ENCODE assay signal across 27 cellular contexts in genomic region chr22:49148895-49149418, GRCh38.
"Had no signal": no experiment of that assay in that cellular context is flagged by ENCODE, and none has a peak within 500 bp of the region (broad histone marks: within the 10 kb centered on the region; RNA-seq: fewer than 3 reads in every experiment).

No MANE protein-coding gene starts in this region.

- H3K4me3 ChIP-seq: breast epithelium, MG63, SJSA1 had no signal

- H3K27ac ChIP-seq: breast epithelium, KMS-11, SJSA1 had no signal

- H3K27me3 ChIP-seq: MG63, SJSA1 had no signal

- H3K9me3 ChIP-seq: breast epithelium, MG63 had no signal

- H3K4me2 ChIP-seq: KMS-11 had no signal

- H3K36me3 ChIP-seq: breast epithelium, MG63, SJSA1 had no signal

- ATAC-seq: activated CD8-positive, alpha-beta memory T cell treated with anti-CD3 and anti-CD28 coated beads, Interleukin-2, amount 10 ng/mL, durations not matched to agents 7 days and 5 days; PC-3; SK-N-SH treated with all-trans-retinoic acid at 6 μM for 48 hours; WTC11 had no signal

- DNase-seq: activated CD4-positive, alpha-beta T cell treated with anti-CD3 and anti-CD28 coated beads, Interleukin-2, amount 10 ng/mL, durations not matched to agents 24 days and 14 days; activated CD4-positive, alpha-beta T cell treated with anti-CD3 and anti-CD28 coated beads, Interleukin-2, amount 50 U/mL, for 48 hours; activated CD4-positive, CD25-positive, alpha-beta regulatory T cell treated with anti-CD3 and anti-CD28 coated beads, Interleukin-2, amount 50 U/mL, for 72 hours; activated CD8-positive, alpha-beta memory T cell treated with anti-CD3 and anti-CD28 coated beads, Interleukin-2, amount 10 ng/mL, durations not matched to agents 7 days and 5 days; activated effector memory CD4-positive, alpha-beta T cell treated with anti-CD3 and anti-CD28 coated beads, Interleukin-2, amount 50 U/mL, for 16 hours; activated naive CD4-positive, alpha-beta T cell treated with Interleukin-2 at 50 U/mL for 16 hours; activated naive CD8-positive, alpha-beta T cell treated with anti-CD3 and anti-CD28 coated beads, Interleukin-2, amount 10 ng/mL, durations not matched to agents 7 days and 5 days; activated T-cell treated with anti-CD3 and anti-CD28 coated beads, Interleukin-2, amount 50 U/mL, for 24 hours; aorta; caudate nucleus; MG63; MV-4-11; NCI-H1092 treated with DMSO at 0.1 percent for 48 hours; NCI-H1436 treated with DMSO at 0.1 percent for 48 hours; NCI-H187; NCI-H2081 treated with DMSO at 0.1 percent for 48 hours; NCI-H2171; NCI-H226; NK-92 treated with Interleukin-12 subunit alpha and Interleukin-12 subunit beta, amount 100 ng/mL, for 24 hours; PC-3; SHP77 had no signal

- H3K4me1 Mint-ChIP-seq: activated CD4-positive, alpha-beta T cell treated with anti-CD3 and anti-CD28 coated beads, Interleukin-2, amount 10 ng/mL, durations not matched to agents 24 days and 14 days; activated CD8-positive, alpha-beta memory T cell treated with anti-CD3 and anti-CD28 coated beads, Interleukin-2, amount 10 ng/mL, durations not matched to agents 7 days and 5 days had no signal

- H3K27ac Mint-ChIP-seq: activated CD4-positive, alpha-beta T cell treated with anti-CD3 and anti-CD28 coated beads, Interleukin-2, amount 10 ng/mL, durations not matched to agents 24 days and 14 days; activated CD8-positive, alpha-beta memory T cell treated with anti-CD3 and anti-CD28 coated beads, Interleukin-2, amount 10 ng/mL, durations not matched to agents 7 days and 5 days; activated naive CD8-positive, alpha-beta T cell treated with anti-CD3 and anti-CD28 coated beads, Interleukin-2, amount 10 ng/mL, durations not matched to agents 7 days and 5 days; activated T-cell treated with anti-CD3 and anti-CD28 coated beads, Interleukin-2, amount 50 U/mL, for 24 hours; T-helper 1 cell treated with Interleukin-12 subunit alpha and Interleukin-12 subunit beta and Interleukin-4 antibody, amounts not matched to agents 30 μg/mL and 1 μg/mL, for 36 hours; WTC11 had no signal

- H3K9me3 Mint-ChIP-seq: activated CD4-positive, alpha-beta T cell treated with anti-CD3 and anti-CD28 coated beads, Interleukin-2, amount 10 ng/mL, durations not matched to agents 24 days and 14 days; activated naive CD8-positive, alpha-beta T cell treated with anti-CD3 and anti-CD28 coated beads, Interleukin-2, amount 10 ng/mL, durations not matched to agents 7 days and 5 days; activated T-cell treated with anti-CD3 and anti-CD28 coated beads, Interleukin-2, amount 50 U/mL, for 24 hours; T-helper 1 cell treated with Interleukin-12 subunit alpha and Interleukin-12 subunit beta and Interleukin-4 antibody, amounts not matched to agents 30 μg/mL and 1 μg/mL, for 36 hours; WTC11 had no signal

- H3K36me3 Mint-ChIP-seq: activated CD8-positive, alpha-beta memory T cell treated with anti-CD3 and anti-CD28 coated beads, Interleukin-2, amount 10 ng/mL, durations not matched to agents 7 days and 5 days; activated naive CD8-positive, alpha-beta T cell treated with anti-CD3 and anti-CD28 coated beads, Interleukin-2, amount 10 ng/mL, durations not matched to agents 7 days and 5 days; WTC11 had no signal

- H3K4me3 Mint-ChIP-seq: activated CD4-positive, alpha-beta T cell treated with anti-CD3 and anti-CD28 coated beads, Interleukin-2, amount 10 ng/mL, durations not matched to agents 24 days and 14 days; activated CD8-positive, alpha-beta memory T cell treated with anti-CD3 and anti-CD28 coated beads, Interleukin-2, amount 10 ng/mL, durations not matched to agents 7 days and 5 days; activated naive CD8-positive, alpha-beta T cell treated with anti-CD3 and anti-CD28 coated beads, Interleukin-2, amount 10 ng/mL, durations not matched to agents 7 days and 5 days; activated T-cell treated with anti-CD3 and anti-CD28 coated beads, Interleukin-2, amount 50 U/mL, for 24 hours; T-helper 1 cell treated with Interleukin-12 subunit alpha and Interleukin-12 subunit beta and Interleukin-4 antibody, amounts not matched to agents 30 μg/mL and 1 μg/mL, for 36 hours; WTC11 had no signal

- H3K27me3 Mint-ChIP-seq: activated CD4-positive, alpha-beta T cell treated with anti-CD3 and anti-CD28 coated beads, Interleukin-2, amount 10 ng/mL, durations not matched to agents 24 days and 14 days; activated CD8-positive, alpha-beta memory T cell treated with anti-CD3 and anti-CD28 coated beads, Interleukin-2, amount 10 ng/mL, durations not matched to agents 7 days and 5 days had no signal

- H3K4me1 ChIP-seq: breast epithelium, SJSA1 had no signal
